9 cellular contexts compared by ENCODE assay signal in genomic region chr2:131035112-131035825, GRCh38. TPM values are rescaled to one million over a fixed set of nuclear protein-coding genes. Genes with fewer than 3 reads are reported as not detected.
A peak's percentile ranks its signal among the peaks of the same experiment; 100 is the strongest.
DNase-seq lines count a peak whose midpoint lies in the region; ATAC-seq and TF ChIP-seq lines count a peak whose summit lies in the region.
"Had no signal": no experiment of that assay in that cellular context is flagged by ENCODE, and none has a peak within 500 bp of the region (broad histone marks: within the 10 kb centered on the region; RNA-seq: fewer than 3 reads in every experiment).

No MANE protein-coding gene starts in this region.

- peak overlapping the region; percentile 57 for H3K27ac Mint-ChIP-seq in CD8-positive, alpha-beta T cell

- peaks cover 49% of the 10 kb centered on the region for H3K4me1 Mint-ChIP-seq in CD8-positive, alpha-beta T cell (ENCODE audit: low read depth)

- H3K9me3 ChIP-seq in CD8-positive, alpha-beta T cell (ENCODE audit: low read length) = no peaks in the 10 kb centered on the region
- H3K9me3 ChIP-seq in prostate gland = no peaks in the 10 kb centered on the region
- H3K9me3 ChIP-seq: thyroid gland had no signal

- POLR2A ChIA-PET in CD8-positive, alpha-beta T cell (lab: Charles Lee) = no interaction called here
- POLR2A ChIA-PET in RWPE1 (lab: Yijun Ruan, JAX; ENCODE audit: low non-redundant PET) = no interaction called here

- peaks cover 39% of the 10 kb centered on the region for H3K4me1 ChIP-seq in CD8-positive, alpha-beta T cell (ENCODE audit: insufficient read depth, low read length)
- no peaks in the 10 kb centered on the region for H3K4me1 ChIP-seq in prostate gland (replicated peaks)

- no peak for DNase-seq in CD8-positive, alpha-beta T cell
- no peak for DNase-seq in RWPE1 (ENCODE audit: low spot score)
- no peak for DNase-seq in fibroblast of the aortic adventitia (ENCODE audit: low read depth)
- DNase-seq in prostate gland (ENCODE audit: low spot score) = no peak
- DNase-seq in NCI-H1048 (lab: John Stamatoyannopoulos, UW) = no peak
- no peak for DNase-seq in NCI-H2081 (lab: John Stamatoyannopoulos, UW)
- DNase-seq in SK-N-DZ (ENCODE audit: low spot score) = no peak
- DNase-seq in erythroblast (lab: John Stamatoyannopoulos, UW) = no peak

- no peaks in the 10 kb centered on the region for H3K9me3 Mint-ChIP-seq in CD8-positive, alpha-beta T cell

- no peaks in the 10 kb centered on the region for H3K36me3 ChIP-seq in CD8-positive, alpha-beta T cell (ENCODE audit: insufficient read depth, low read length)
- no peaks in the 10 kb centered on the region for H3K36me3 ChIP-seq in prostate gland
- H3K36me3 ChIP-seq: thyroid gland had no signal

- H3K27ac ChIP-seq in CD8-positive, alpha-beta T cell (ENCODE audit: low read depth, low read length) = no peak overlapping the region
- H3K27ac ChIP-seq in RWPE1 = peak overlapping the region; percentile 79
- H3K27ac ChIP-seq in prostate gland = no peak overlapping the region
- H3K27ac ChIP-seq: thyroid gland had no signal

- H3K4me3 Mint-ChIP-seq in CD8-positive, alpha-beta T cell = peak overlapping the region; percentile 73

- intact Hi-C loops in CD8-positive, alpha-beta T cell (cut with DNase I, micrococcal nuclease) = loop anchor here in 1 of 2 experiments (2.0 kb wide), 1 partner anchor 70 kb away; the partner anchor contains the start of gene PLEKHB2
- intact Hi-C loops in prostate gland (cut with DNase I) = no loop called here

- no peaks in the 10 kb centered on the region for H3K36me3 Mint-ChIP-seq in CD8-positive, alpha-beta T cell

- H3K4me3 ChIP-seq in CD8-positive, alpha-beta T cell (ENCODE audit: low read depth, low read length) = peak overlapping the region; percentile 37
- H3K4me3 ChIP-seq in fibroblast of the aortic adventitia (ENCODE audit: low read depth, low read length) (peak overlapping the region; percentile 47), prostate gland (peak overlapping the region; percentile 29 to 41)

- no peak for TF ChIP-seq POLR2A in prostate gland (IDR thresholded peaks at IDR 0.05)
- TF ChIP-seq POLR2A in erythroblast (IDR thresholded peaks at IDR 0.05; ENCODE audit: low read length) = no peak

- CTCF ChIA-PET in CD8-positive, alpha-beta T cell (lab: Charles Lee) = no interaction called here
- CTCF ChIA-PET in RWPE1 (lab: Yijun Ruan, JAX) = no interaction called here

- H3K27me3 ChIP-seq in CD8-positive, alpha-beta T cell (ENCODE audit: insufficient read depth, low read length) = no peaks in the 10 kb centered on the region
- no peaks in the 10 kb centered on the region for H3K27me3 ChIP-seq in prostate gland (replicated peaks; ENCODE audit: insufficient read depth)
- H3K27me3 ChIP-seq: thyroid gland had no signal

- 28% methylated on average over 27 of the region's 65 CpGs for WGBS in prostate gland

- TF ChIP-seq CTCF in CD8-positive, alpha-beta T cell (IDR thresholded peaks at IDR 0.05) = no peak
- TF ChIP-seq CTCF in RWPE1 (conservative IDR thresholded peaks at IDR 0.05; ENCODE audit: low read depth) = no peak
- TF ChIP-seq CTCF in fibroblast of the aortic adventitia (IDR thresholded peaks at IDR 0.05; ENCODE audit: insufficient read depth, low read length) = no peak
- TF ChIP-seq CTCF in prostate gland (IDR thresholded peaks at IDR 0.05) = no peak

- ATAC-seq in CD8-positive, alpha-beta T cell = peak; percentile 43

- H3K27me3 Mint-ChIP-seq in CD8-positive, alpha-beta T cell (ENCODE audit: low read depth) = peaks cover 3% of the 10 kb centered on the region

RNA-seq across cellular contexts. Expression of gene FAM168B, which starts 58.0 kb away (rescaled TPM):
- 10 to 100 TPM; 87.3 to 91.7 TPM for total RNA-seq in CD8-positive, alpha-beta T cell
- total RNA-seq in fibroblast of the aortic adventitia (ENCODE audit: low replicate concordance) = 47.8 and 114 TPM in 2 replicates
- 100 to 1,000 TPM; 125 to 192 TPM for total RNA-seq in prostate gland
- 120 and 144 TPM in 2 replicates for polyA plus RNA-seq in SK-N-DZ (2014; cell fraction: cytosol; rRNA removed)
- polyA plus RNA-seq in SK-N-DZ (2014; cell fraction: nucleus; rRNA removed) = 74.9 and 80.1 TPM in 2 replicates
